Comparison of ENCODE assay signal across 12 cellular contexts in genomic region chr3:12659316-12660015, GRCh38. TPM values are rescaled to one million over a fixed set of nuclear protein-coding genes. Genes with fewer than 3 reads are reported as not detected.
DNase-seq lines count a peak whose midpoint lies in the region; ATAC-seq and TF ChIP-seq lines count a peak whose summit lies in the region.
"Had no signal": no experiment of that assay in that cellular context is flagged by ENCODE, and none has a peak within 500 bp of the region (broad histone marks: within the 10 kb centered on the region; RNA-seq: fewer than 3 reads in every experiment).

No MANE protein-coding gene starts in this region.

- no peaks in the 10 kb centered on the region for H3K27me3 Mint-ChIP-seq in activated T-cell treated with anti-CD3 and anti-CD28 coated beads, Interleukin-2, amount 50 U/mL, for 72 hours (ENCODE audit: low read depth)
- H3K27me3 Mint-ChIP-seq in activated T-cell treated with anti-CD3 and anti-CD28 coated beads, Interleukin-2, amount 50 U/mL, for 4 hours (ENCODE audit: low read depth) = no peaks in the 10 kb centered on the region
- no peaks in the 10 kb centered on the region for H3K27me3 Mint-ChIP-seq in WTC11 (ENCODE audit: low read depth)

- intact Hi-C loops in right lobe of liver (cut with DNase I) (no loop called here), testis (cut with DNase I; ENCODE audit: low total_unique reads) (no loop called here)

- DNase-seq in activated T-cell treated with anti-CD3 and anti-CD28 coated beads, Interleukin-2, amount 50 U/mL, for 72 hours = no peak
- no peak for DNase-seq in activated T-cell treated with anti-CD3 and anti-CD28 coated beads, Interleukin-2, amount 50 U/mL, for 4 hours
- no peak for DNase-seq in WTC11 (ENCODE audit: low spot score)
- DNase-seq in right lobe of liver = no peak
- DNase-seq in testis = no peak
- no peak for DNase-seq in G401 (ENCODE audit: low spot score)
- no peak for DNase-seq in mucosa of gallbladder (ENCODE audit: low spot score)
- DNase-seq: activated T-cell treated with anti-CD3 and anti-CD28 coated beads, Interleukin-2, amount 50 U/mL, for 48 hours; immature natural killer cell; KG1; T-helper 1 cell had no signal

- peaks cover 0 to 49% (median 25%) of the 10 kb centered on the region in 4 donors for H3K4me1 ChIP-seq in right lobe of liver
- H3K4me1 ChIP-seq in testis = peaks cover 23% of the 10 kb centered on the region

- 50% methylated on average over 1 of the region's 3 CpGs for WGBS in right lobe of liver (ENCODE audit: insufficient coverage, low coverage, low lambda C conversion rate, missing lambda C conversion rate)
- WGBS in testis, 2 donors = 57 to 84% methylated on average over 3 of the region's 3 CpGs

- H3K27ac ChIP-seq in right lobe of liver = peak overlapping the region in 2 of 3 donors; percentile 20 to 99
- peak overlapping the region; percentile 6 to 75 for H3K27ac ChIP-seq in testis

- CTCF ChIA-PET in WTC11 (lab: Charles Lee) = interaction anchor here (0.5 to 0.9 kb wide), 3 partner anchors 34 to 1227 kb away, joined by 3 read pairs; no protein-coding TSS in a partner anchor

- peak overlapping the region; percentile 11 to 58 for H3K4me3 Mint-ChIP-seq in activated T-cell treated with anti-CD3 and anti-CD28 coated beads, Interleukin-2, amount 50 U/mL, for 72 hours
- no peak overlapping the region for H3K4me3 Mint-ChIP-seq in activated T-cell treated with anti-CD3 and anti-CD28 coated beads, Interleukin-2, amount 50 U/mL, for 4 hours
- no peak overlapping the region for H3K4me3 Mint-ChIP-seq in WTC11

- H3K27me3 ChIP-seq in right lobe of liver (no peaks in the 10 kb centered on the region), testis (no peaks in the 10 kb centered on the region)

- H3K36me3 ChIP-seq in right lobe of liver (no peaks in the 10 kb centered on the region), testis (ENCODE audit: low read depth, missing control alignments) (no peaks in the 10 kb centered on the region)

- H3K27ac Mint-ChIP-seq in activated T-cell treated with anti-CD3 and anti-CD28 coated beads, Interleukin-2, amount 50 U/mL, for 72 hours = peak overlapping the region; percentile 86
- H3K27ac Mint-ChIP-seq in WTC11 = peak overlapping the region; percentile 11; the same call in 1 of the 2 replicates

- H3K4me1 Mint-ChIP-seq in activated T-cell treated with anti-CD3 and anti-CD28 coated beads, Interleukin-2, amount 50 U/mL, for 72 hours (ENCODE audit: low read depth) = peaks cover 67% of the 10 kb centered on the region
- H3K4me1 Mint-ChIP-seq in activated T-cell treated with anti-CD3 and anti-CD28 coated beads, Interleukin-2, amount 50 U/mL, for 4 hours (ENCODE audit: low read depth) = peaks cover 58% of the 10 kb centered on the region
- H3K4me1 Mint-ChIP-seq in WTC11 = peaks cover 46% of the 10 kb centered on the region

- no peaks in the 10 kb centered on the region for H3K9me3 ChIP-seq in right lobe of liver
- no peaks in the 10 kb centered on the region for H3K9me3 ChIP-seq in testis

- in situ Hi-C loops in G401 (cut with HindIII; ENCODE audit: low sequenced_read_pairs) = no loop called here

- TF ChIP-seq POLR2A in right lobe of liver (IDR thresholded peaks at IDR 0.05) = no peak
- TF ChIP-seq POLR2A in testis (IDR thresholded peaks at IDR 0.05) = no peak
- TF ChIP-seq POLR2A in GM18505 (IDR thresholded peaks at IDR 0.05; ENCODE audit: borderline replicate concordance, extremely low read depth, insufficient read depth, insufficient read length) = no peak

- POLR2A ChIA-PET in WTC11 (lab: Charles Lee) = no interaction called here

- H3K4me3 ChIP-seq in right lobe of liver (no peak overlapping the region), testis (no peak overlapping the region)

- H3K9me3 Mint-ChIP-seq in activated T-cell treated with anti-CD3 and anti-CD28 coated beads, Interleukin-2, amount 50 U/mL, for 72 hours = no peaks in the 10 kb centered on the region
- H3K9me3 Mint-ChIP-seq in activated T-cell treated with anti-CD3 and anti-CD28 coated beads, Interleukin-2, amount 50 U/mL, for 4 hours = no peaks in the 10 kb centered on the region
- H3K9me3 Mint-ChIP-seq in WTC11 = no peaks in the 10 kb centered on the region
- H3K9me3 Mint-ChIP-seq: immature natural killer cell had no signal

- peaks cover 5 to 9% of the 10 kb centered on the region in 2 donors for H3K36me3 Mint-ChIP-seq in activated T-cell treated with anti-CD3 and anti-CD28 coated beads, Interleukin-2, amount 50 U/mL, for 72 hours (ENCODE audit: insufficient read depth in 2 of 2)
- peaks cover 12% of the 10 kb centered on the region for H3K36me3 Mint-ChIP-seq in activated T-cell treated with anti-CD3 and anti-CD28 coated beads, Interleukin-2, amount 50 U/mL, for 4 hours (ENCODE audit: insufficient read depth)
- no peaks in the 10 kb centered on the region; the same call in 1 of the 2 replicates for H3K36me3 Mint-ChIP-seq in WTC11

- ATAC-seq in activated T-cell treated with anti-CD3 and anti-CD28 coated beads, Interleukin-2, amount 50 U/mL, for 72 hours (replicated peaks in 1 of 2) = no peak
- ATAC-seq in activated T-cell treated with anti-CD3 and anti-CD28 coated beads, Interleukin-2, amount 50 U/mL, for 4 hours = no peak
- ATAC-seq in WTC11 (no peak), right lobe of liver (no peak), GM18505 (IDR thresholded peaks at IDR 0.05; ENCODE audit: unreplicated experiment) (no peak)

- TF ChIP-seq CTCF in WTC11 (IDR thresholded peaks at IDR 0.05) = no peak
- no peak for TF ChIP-seq CTCF in right lobe of liver (IDR thresholded peaks at IDR 0.05)
- no peak for TF ChIP-seq CTCF in testis (IDR thresholded peaks at IDR 0.05)

TF ChIP-seq in WTC11, 78 proteins besides CTCF, POLR2A, EP300 and RAD21:
- TF ChIP-seq GABPB1 (CRISPR knock-in tag; IDR thresholded peaks at IDR 0.05) (no peak), ZNF317 (CRISPR knock-in tag; IDR thresholded peaks at IDR 0.05; ENCODE audit: borderline replicate concordance, low read depth) (no peak), ZNF423 (CRISPR knock-in tag; IDR thresholded peaks at IDR 0.05) (no peak), IRF1 (CRISPR knock-in tag; IDR thresholded peaks at IDR 0.05) (no peak), CREM (CRISPR knock-in tag; IDR thresholded peaks at IDR 0.05) (no peak), ZNF138 (CRISPR knock-in tag; conservative IDR thresholded peaks at IDR 0.05) (no peak), JAZF1 (CRISPR knock-in tag; IDR thresholded peaks at IDR 0.05) (no peak)

RNA-seq across cellular contexts. Expression of gene RAF1, which starts 4.5 kb away (rescaled TPM):
- total RNA-seq in activated T-cell treated with anti-CD3 and anti-CD28 coated beads, Interleukin-2, amount 50 U/mL, for 72 hours = 10 to 100 TPM; 74.5 to 76.3 TPM
- 100 to 1,000 TPM in 2 of 3 donors, 10 to 100 TPM in 1; 97.2 to 104 (median 100) TPM for total RNA-seq in activated T-cell treated with anti-CD3 and anti-CD28 coated beads, Interleukin-2, amount 50 U/mL, for 4 hours
- total RNA-seq in WTC11 (2021) (85.0 to 101 TPM (median 86.1 TPM) in 3 replicates), right lobe of liver (10 to 100 TPM; 55.7 to 72.8 (median 60.4) TPM), testis (100 to 1,000 TPM; 133 to 138 TPM), mucosa of gallbladder (79.5 TPM)
- polyA plus RNA-seq in testis (ENCODE audit: insufficient read depth, low read depth, low replicate concordance) = 68.7 TPM
- total RNA-seq in G401 (2014; rRNA removed; shearing (Covaris generic)) = 84.3 and 84.4 TPM in 2 replicates

Comparison
In these comparisons a context has a peak if more than half of its experiments do, and no peak if none do; other contexts are left out.
1. H3K4me3 Mint-ChIP-seq: peak in activated T-cell treated with anti-CD3 and anti-CD28 coated beads, Interleukin-2, amount 50 U/mL, for 72 hours (2 of 2); none in activated T-cell treated with anti-CD3 and anti-CD28 coated beads, Interleukin-2, amount 50 U/mL, for 4 hours (single experiment) and WTC11 (single experiment).